13 cellular contexts compared by ENCODE assay signal in the genomic region with DNA sequence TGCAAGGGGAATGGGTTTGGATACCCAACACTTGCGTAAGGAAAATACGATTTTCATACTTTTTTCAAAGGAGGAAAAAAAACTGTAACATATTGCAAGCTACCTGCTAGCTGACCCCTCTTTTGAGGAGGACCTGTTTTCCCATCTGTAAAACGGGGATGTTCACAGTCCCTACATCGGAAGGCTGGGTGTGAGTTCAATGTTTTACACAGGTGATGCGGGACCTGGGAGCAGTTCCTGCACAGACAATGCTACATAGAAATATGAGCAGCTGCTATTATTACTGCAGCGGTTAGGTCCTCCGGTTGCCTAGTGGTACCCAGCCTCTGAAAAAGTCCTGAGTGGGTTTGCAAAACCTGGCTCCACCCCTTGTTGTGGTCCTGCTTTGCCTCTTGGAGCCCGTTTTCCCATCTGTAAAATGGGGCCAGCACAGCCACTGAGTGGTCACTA. TPM values are rescaled to one million over a fixed set of nuclear protein-coding genes. Genes with fewer than 3 reads are reported as not detected.
DNase-seq lines count a peak whose midpoint lies in the region; ATAC-seq and TF ChIP-seq lines count a peak whose summit lies in the region.
"Had no signal": no experiment of that assay in that cellular context is flagged by ENCODE, and none has a peak within 500 bp of the region (broad histone marks: within the 10 kb centered on the region; RNA-seq: fewer than 3 reads in every experiment).

No MANE protein-coding gene starts in this region.

- H3K27me3 Mint-ChIP-seq in T-cell (no peaks in the 10 kb centered on the region), brain (peaks cover 36% of the 10 kb centered on the region)

- no peaks in the 10 kb centered on the region for H3K27me3 ChIP-seq in smooth muscle cell (ENCODE audit: low read depth)
- H3K27me3 ChIP-seq: pancreas, tibial nerve had no signal

- CTCF ChIA-PET in T-cell (lab: Charles Lee) (interaction anchor here in 1 of 2 donors (0.6 to 1.7 kb wide), 5 partner anchors 19 to 288 kb away, joined by 3 to 10 read pairs (median 4); no protein-coding TSS in a partner anchor), HEK293T (lab: Yijun Ruan, JAX) (no interaction called here)

- ATAC-seq in T-cell (replicated peaks in 1 of 4), result no peak
- ATAC-seq in esophagus mucosa, result no peak
- ATAC-seq: pancreas, SK-N-SH treated with all-trans-retinoic acid at 6 μM for 48 hours had no signal

- H3K36me3 Mint-ChIP-seq in T-cell, result peaks cover 19% of the 10 kb centered on the region
- H3K36me3 Mint-ChIP-seq in brain, result no peaks in the 10 kb centered on the region

- peaks cover 43 to 52% (median 47%) of the 10 kb centered on the region in 3 donors for H3K4me1 Mint-ChIP-seq in T-cell
- H3K4me1 Mint-ChIP-seq in brain, result peaks cover 27% of the 10 kb centered on the region

- no peak overlapping the region for H3K9ac ChIP-seq in smooth muscle cell (ENCODE audit: low read depth)

- no peaks in the 10 kb centered on the region for H3K9me3 ChIP-seq in smooth muscle cell (replicated peaks; ENCODE audit: low read depth)
- H3K9me3 ChIP-seq: pancreas, tibial nerve had no signal

- H3K27ac ChIP-seq in smooth muscle cell (ENCODE audit: low read depth), result no peak overlapping the region
- H3K27ac ChIP-seq: pancreas had no signal

- peaks cover 10% of the 10 kb centered on the region for H3K4me1 ChIP-seq in smooth muscle cell (ENCODE audit: low read depth)

- peaks cover 35% of the 10 kb centered on the region for H4K20me1 ChIP-seq in smooth muscle cell (ENCODE audit: low read depth)

- DNase-seq in T-cell (peak in 1 of 34 experiments; percentile 21), smooth muscle cell (lab: John Stamatoyannopoulos, UW; ENCODE audit: unreplicated experiment) (no peak), medulla oblongata (ENCODE audit: extremely low spot score) (no peak), GM20000 (ENCODE audit: low spot score) (no peak), HEK293T (ENCODE audit: extremely low spot score) (no peak)
- DNase-seq: COR-L47, NCI-H1105, pancreas had no signal

- TF ChIP-seq CTCF in brain (conservative IDR thresholded peaks at IDR 0.05), result no peak
- no peak for TF ChIP-seq CTCF in smooth muscle cell (IDR thresholded peaks at IDR 0.05; ENCODE audit: borderline replicate concordance, insufficient read depth, poor library complexity, severe bottlenecking)
- no peak for TF ChIP-seq CTCF in GM20000 (IDR thresholded peaks at IDR 0.05; ENCODE audit: extremely low read depth, missing control alignments)

- peak overlapping the region; percentile 95 for H3K4me2 ChIP-seq in smooth muscle cell

- peaks cover 18% of the 10 kb centered on the region for H3F3A ChIP-seq in smooth muscle cell (ENCODE audit: low read depth)

- POLR2A ChIA-PET in T-cell (lab: Charles Lee) (interaction anchor here (0.9 to 1.0 kb wide), 3 partner anchors 27 to 46 kb away, joined by 3 to 5 read pairs (median 3); no protein-coding TSS in a partner anchor), HEK293T (lab: Yijun Ruan, JAX) (no interaction called here)

- peak overlapping the region; percentile 92 for H3K27ac Mint-ChIP-seq in T-cell
- peak overlapping the region in 1 of 5 experiments; percentile 69 for H3K27ac Mint-ChIP-seq in brain

- H3K9me3 Mint-ChIP-seq in T-cell (no peaks in the 10 kb centered on the region), brain (peaks cover 0 to 4% (median 0%) of the 10 kb centered on the region in 5 experiments)

- H3K79me2 ChIP-seq in smooth muscle cell (ENCODE audit: low read depth), result peaks cover 19% of the 10 kb centered on the region

- H3K4me3 ChIP-seq in GM08714 (ENCODE audit: low read length) (peak overlapping the region; percentile 90; the same call in 1 of the 2 replicates), smooth muscle cell (no peak overlapping the region)

- H3K4me3 Mint-ChIP-seq in T-cell (peak overlapping the region; percentile 81 to 92 (median 87)), brain (peak overlapping the region in 4 of 5 experiments; percentile 25 to 87 (median 76))

- 93% methylated on average over 8 of the region's 8 CpGs for WGBS in smooth muscle cell (ENCODE audit: low lambda C conversion rate)

- no peak overlapping the region for H2AFZ ChIP-seq in smooth muscle cell (ENCODE audit: low read depth)

- no peaks in the 10 kb centered on the region for H3K36me3 ChIP-seq in smooth muscle cell (ENCODE audit: low read depth)
- H3K36me3 ChIP-seq: pancreas, tibial nerve had no signal

TF ChIP-seq in HEK293T, 16 proteins besides CTCF, POLR2A, EP300 and RAD21:
- no peak for TF ChIP-seq HDGF (IDR thresholded peaks at IDR 0.05; ENCODE audit: borderline replicate concordance)
- no peak for TF ChIP-seq NFRKB (IDR thresholded peaks at IDR 0.05)

RNA-seq across cellular contexts. Expression of a gene that starts 3.5 kb away (rescaled TPM):
- total RNA-seq in T-cell (10 to 100 TPM; 49.2 to 67.2 (median 54.5) TPM), smooth muscle cell (3.5 and 6.1 TPM in 2 replicates), esophagus mucosa (2.8 TPM)
- polyA plus RNA-seq in brain (ENCODE audit: insufficient read depth, low read depth, low replicate concordance) (2.2 TPM), smooth muscle cell (17.6 and 18.7 TPM in 2 replicates)

RNA-seq across cellular contexts. Expression of a gene that starts 16.6 kb away (rescaled TPM):
- total RNA-seq in T-cell (not detected), smooth muscle cell (not detected in 2 replicates), esophagus mucosa (not detected)
- polyA plus RNA-seq in brain (ENCODE audit: insufficient read depth, low read depth, low replicate concordance) (not detected), smooth muscle cell (not detected in 2 replicates)
- total RNA-seq: pancreas, tibial nerve had no signal
- polyA plus RNA-seq: pancreas had no signal

RNA-seq across cellular contexts. Expression of a gene that starts 20.9 kb away (rescaled TPM):
- total RNA-seq in T-cell (not detected), smooth muscle cell (not detected in 2 replicates), esophagus mucosa (not detected)
- polyA plus RNA-seq in brain (ENCODE audit: insufficient read depth, low read depth, low replicate concordance) (not detected), smooth muscle cell (not detected in 2 replicates)
- total RNA-seq: pancreas, tibial nerve had no signal
- polyA plus RNA-seq: pancreas had no signal

RNA-seq across cellular contexts. Expression of a gene that starts 23.8 kb away (rescaled TPM):
- not detected for total RNA-seq in T-cell
- not detected for polyA plus RNA-seq in brain (ENCODE audit: insufficient read depth, low read depth, low replicate concordance)
- total RNA-seq in smooth muscle cell, result not detected in 2 replicates
- polyA plus RNA-seq in smooth muscle cell, result not detected in 2 replicates
- not detected for total RNA-seq in esophagus mucosa
- total RNA-seq: pancreas, tibial nerve had no signal
- polyA plus RNA-seq: pancreas had no signal

RNA-seq across cellular contexts. Expression of a gene that starts 28.6 kb away (rescaled TPM):
- total RNA-seq in T-cell (not detected), smooth muscle cell (not detected in 2 replicates), esophagus mucosa (not detected)
- polyA plus RNA-seq in brain (ENCODE audit: insufficient read depth, low read depth, low replicate concordance) (not detected), smooth muscle cell (not detected in 2 replicates)
- total RNA-seq: pancreas, tibial nerve had no signal
- polyA plus RNA-seq: pancreas had no signal
